Comparison of ENCODE assay signal across 8 cellular contexts in the genomic region with DNA sequence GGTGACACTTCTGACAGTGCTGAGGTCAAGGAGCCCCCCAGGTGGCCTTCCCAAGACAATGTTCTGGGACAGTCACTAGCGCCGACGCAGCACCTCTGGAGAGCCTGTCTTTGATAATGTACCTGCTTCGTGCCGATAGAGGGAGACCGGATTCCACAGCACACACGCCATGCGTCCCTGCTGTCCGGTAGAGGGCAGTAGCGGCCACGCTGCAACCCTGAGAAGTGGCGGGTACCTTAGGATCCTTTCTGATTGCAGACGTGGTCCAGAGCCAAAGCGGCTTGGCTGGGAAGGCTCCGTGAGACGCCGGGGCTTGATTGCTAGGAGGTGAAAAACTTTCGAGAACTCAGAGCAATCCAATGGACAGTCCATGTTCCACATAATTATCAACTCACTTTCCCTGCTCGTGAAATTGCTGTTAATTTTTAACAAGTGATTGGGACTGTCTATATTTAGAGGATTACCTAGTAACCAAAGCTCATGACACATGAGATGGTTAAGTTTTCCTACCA. TPM values are rescaled to one million over a fixed set of nuclear protein-coding genes. Genes with fewer than 3 reads are reported as not detected.
DNase-seq lines count a peak whose midpoint lies in the region; ATAC-seq and TF ChIP-seq lines count a peak whose summit lies in the region.

No MANE protein-coding gene starts in this region.

- peak; percentile 100 for ATAC-seq in GM21723 (IDR thresholded peaks at IDR 0.05; ENCODE audit: unreplicated experiment)

- 2 to 3% methylated on average over 17 to 19 of the region's 19 CpGs for WGBS in testis, 2 donors

- H3K9me3 ChIP-seq in testis, result no peaks in the 10 kb centered on the region

- no peak overlapping the region for H3K4me3 ChIP-seq in testis

- no peaks in the 10 kb centered on the region for H3K4me1 ChIP-seq in testis

- TF ChIP-seq POLR2A in testis (IDR thresholded peaks at IDR 0.05), result no peak

- H3K27me3 ChIP-seq in testis, result no peaks in the 10 kb centered on the region

- no peaks in the 10 kb centered on the region for H3K36me3 ChIP-seq in testis (ENCODE audit: low read depth, missing control alignments)

- in situ Hi-C loops in KBM-7 (cut with MboI; ENCODE audit: low pct_unique_long_range_greater_than_20kb, low sequenced_read_pairs), result no loop called here

- peak; percentile 74 to 79 (median 79) for TF ChIP-seq CTCF in testis (IDR thresholded peaks at IDR 0.05)

- H3K27ac ChIP-seq in testis, result no peak overlapping the region

- DNase-seq in EH (ENCODE audit: low read depth) (peak; percentile 84), KBM-7 (peak; percentile 85), fibroblast of the conjunctiva (ENCODE audit: low read depth) (peak; percentile 75), occipital lobe (lab: John Stamatoyannopoulos, UW) (peak; percentile 57), testis (peak; percentile 88)
- peak; percentile 84 to 89 for DNase-seq in activated T-cell treated with anti-CD3 and anti-CD28 coated beads, Interleukin-2, amount 50 U/mL, for 48 hours

- intact Hi-C loops in testis (cut with DNase I; ENCODE audit: low total_unique reads), result loop anchor here (10.0 kb wide), 1 partner anchor 391 kb away; no protein-coding TSS in a partner anchor

TF ChIP-seq in PFSK-1, 5 proteins besides CTCF, POLR2A, EP300 and RAD21:
- TF ChIP-seq TAF1 (IDR thresholded peaks at IDR 0.05; ENCODE audit: borderline replicate concordance, insufficient read depth, low read length) (no peak), SIN3A (IDR thresholded peaks at IDR 0.05; ENCODE audit: borderline replicate concordance, insufficient read depth, low read length) (no peak), FOXP2 (optimal IDR thresholded peaks at IDR 0.05; ENCODE audit: borderline replicate concordance, extremely low read depth, extremely low read length, insufficient read depth) (peak; percentile 26), POLR2AphosphoS5 (IDR thresholded peaks at IDR 0.05; ENCODE audit: low read depth, low read length) (no peak), REST (IDR thresholded peaks at IDR 0.05; ENCODE audit: insufficient read depth in 1 of 2, low read depth in 2 of 2, low read length in 2 of 2) (no peak)

RNA-seq across cellular contexts. Expression of gene BARX2, which starts 11.4 kb away (rescaled TPM):
- polyA plus RNA-seq in PFSK-1 (2012; ENCODE audit: insufficient read length, low read depth), result not detected
- total RNA-seq in occipital lobe (0.16 TPM), testis (1 to 10 TPM; 4.3 to 4.5 TPM)
- polyA plus RNA-seq in testis (ENCODE audit: insufficient read depth, low read depth, low replicate concordance), result 5.0 TPM
